In genomic region chr1:152227310-152227928, GRCh38 we compare ENCODE assay signal across 16 cellular contexts.
A peak's percentile ranks its signal among the peaks of the same experiment; 100 is the strongest.
DNase-seq lines count a peak whose midpoint lies in the region; ATAC-seq, FAIRE-seq and TF ChIP-seq lines count a peak whose summit lies in the region.
"Had no signal": no experiment of that assay in that cellular context is flagged by ENCODE, and none has a peak within 500 bp of the region (broad histone marks: within the 10 kb centered on the region; RNA-seq: fewer than 3 reads in every experiment).

No MANE protein-coding gene starts in this region.

- peak; percentile 65 for TF ChIP-seq CTCF in RWPE2 (IDR thresholded peaks at IDR 0.05; ENCODE audit: poor library complexity, severe bottlenecking)
- no peak for TF ChIP-seq CTCF in GM10248 (IDR thresholded peaks at IDR 0.05; ENCODE audit: control extremely low read depth, extremely low read depth, low read depth, missing control alignments)

- no peaks in the 10 kb centered on the region for H3K36me3 ChIP-seq in RWPE2 (ENCODE audit: low read depth)
- H3K36me3 ChIP-seq: BLaER1 treated with 17β-estradiol and CSF1 and Interleukin-3, amounts not matched to agents 10 nM and 100 nM had no signal

- CTCF ChIA-PET in GM10248 (lab: Yijun Ruan, JAX), result no interaction called here

- no peaks in the 10 kb centered on the region for H3K27me3 ChIP-seq in RWPE2 (ENCODE audit: insufficient read depth, poor library complexity, severe bottlenecking)

- no peak overlapping the region for H3K4me3 ChIP-seq in RWPE2 (ENCODE audit: severe bottlenecking)
- H3K4me3 ChIP-seq: BLaER1 treated with 17β-estradiol and CSF1 and Interleukin-3, amounts not matched to agents 10 nM and 100 nM; SK-N-MC had no signal

- peaks cover 10% of the 10 kb centered on the region for H3K4me1 ChIP-seq in RWPE2 (ENCODE audit: insufficient read depth, poor library complexity, severe bottlenecking)
- H3K4me1 ChIP-seq: BLaER1 treated with 17β-estradiol and CSF1 and Interleukin-3, amounts not matched to agents 10 nM and 100 nM had no signal

- POLR2A ChIA-PET in GM10248 (lab: Yijun Ruan, JAX), result no interaction called here

- no peaks in the 10 kb centered on the region for H3K9me3 ChIP-seq in RWPE2 (ENCODE audit: severe bottlenecking)
- H3K9me3 ChIP-seq: BLaER1 treated with 17β-estradiol and CSF1 and Interleukin-3, amounts not matched to agents 10 nM and 100 nM had no signal

- ATAC-seq in RWPE2 (ENCODE audit: low read depth) (no peak), HG03108 (IDR thresholded peaks at IDR 0.05; ENCODE audit: unreplicated experiment) (no peak), HG02885 (IDR thresholded peaks at IDR 0.05; ENCODE audit: poor library complexity, unreplicated experiment) (no peak)

- H3K27ac ChIP-seq in RWPE2 (ENCODE audit: poor library complexity, severe bottlenecking), result no peak overlapping the region
- H3K27ac ChIP-seq: BLaER1 treated with 17β-estradiol and CSF1 and Interleukin-3, amounts not matched to agents 10 nM and 100 nM; SK-N-MC had no signal

- FAIRE-seq in A204.1 (lab: Jason Lieb, UNC), result peak; percentile 71

- DNase-seq in GM03348 (ENCODE audit: low spot score) (peak; percentile 53), RWPE2 (ENCODE audit: low spot score) (no peak), fibroblast of peridontal ligament (ENCODE audit: extremely low read depth) (peak; percentile 59), GM10248 (ENCODE audit: extremely low spot score) (no peak)
- DNase-seq in activated effector memory CD4-positive, alpha-beta T cell treated with Interleukin-2 at 50 U/mL for 16 hours, result no peak
- DNase-seq: activated CD4-positive, alpha-beta T cell treated with anti-CD3 and anti-CD28 coated beads, Interleukin-2, amount 50 U/mL, for 4 hours; activated naive CD4-positive, alpha-beta T cell treated with anti-CD3 and anti-CD28 coated beads for 36 hours; H9; hippocampal formation; KG1; NCI-H524 treated with DMSO at 0.1 percent for 48 hours had no signal

Comparison
In these comparisons a context has a peak if more than half of its experiments do, and no peak if none do; other contexts are left out.
1. DNase-seq: peak in GM03348 (single experiment) and fibroblast of peridontal ligament (single experiment); none in RWPE2 (single experiment), activated effector memory CD4-positive, alpha-beta T cell treated with Interleukin-2 at 50 U/mL for 16 hours (single experiment) and GM10248 (single experiment).